Comparison of ENCODE assay signal across 1 cellular context in the genomic region with DNA sequence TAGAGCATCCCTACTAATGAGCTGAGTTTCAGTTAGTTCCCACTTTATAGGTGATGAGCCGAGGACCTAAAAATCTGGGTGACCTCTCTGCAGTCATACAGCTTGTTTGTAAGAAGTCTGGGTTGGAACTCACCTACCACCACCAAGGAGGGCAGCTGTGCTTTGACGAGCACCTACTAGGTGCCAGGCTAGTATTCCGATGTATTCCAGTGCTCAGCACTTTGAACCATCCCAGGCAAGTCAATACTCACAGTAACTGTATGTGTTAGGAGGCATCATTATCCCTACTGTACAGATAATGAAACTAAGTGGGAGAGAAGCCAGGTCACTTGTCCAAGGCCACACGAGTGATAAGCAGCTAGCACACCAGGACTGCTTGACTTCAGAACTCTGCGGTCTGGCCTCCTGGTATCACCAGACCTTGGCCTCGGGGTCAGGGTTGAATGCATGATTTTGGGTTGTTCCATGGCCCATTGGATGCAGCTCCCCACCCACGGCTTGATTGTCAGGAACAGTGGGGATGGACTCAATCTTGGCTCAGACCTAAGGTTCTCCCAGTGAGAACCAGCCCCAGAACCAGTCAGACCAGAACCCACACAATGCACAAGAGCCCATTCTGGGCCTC.
TF ChIP-seq lines count a peak whose summit lies in the region.

No MANE protein-coding gene starts in this region.

TF ChIP-seq in HepG2, 621 proteins besides CTCF, POLR2A, EP300 and RAD21 (continued from another document and continues in another):
- TF ChIP-seq MTERF4 (CRISPR knock-in tag; IDR thresholded peaks at IDR 0.05) (no peak), CREB1 (IDR thresholded peaks at IDR 0.05) (no peak), CREB1 (CRISPR knock-in tag; IDR thresholded peaks at IDR 0.05) (peak; percentile 74), ZNF782 (CRISPR knock-in tag; IDR thresholded peaks at IDR 0.05; ENCODE audit: borderline replicate concordance) (no peak; the same call in 1 of the 2 replicates), SSRP1 (CRISPR knock-in tag; IDR thresholded peaks at IDR 0.05) (no peak), XRCC5 (optimal IDR thresholded peaks at IDR 0.05; ENCODE audit: low read length) (no peak), ZNF7 (CRISPR knock-in tag; IDR thresholded peaks at IDR 0.05) (no peak), GABPA (IDR thresholded peaks at IDR 0.05; ENCODE audit: low read depth, low read length) (no peak), GABPA (CRISPR knock-in tag; IDR thresholded peaks at IDR 0.05; ENCODE audit: low read depth) (no peak), SALL1 (CRISPR knock-in tag; IDR thresholded peaks at IDR 0.05) (peak; percentile 95), ZNF180 (CRISPR knock-in tag; IDR thresholded peaks at IDR 0.05; ENCODE audit: borderline replicate concordance, low read depth) (no peak), ZNF33B (CRISPR knock-in tag; IDR thresholded peaks at IDR 0.05) (peak; percentile 76; the same call in 1 of the 2 replicates), KAT8 (CRISPR knock-in tag; IDR thresholded peaks at IDR 0.05) (peak; percentile 37; the same call in 1 of the 2 replicates), ZNF205 (CRISPR knock-in tag; IDR thresholded peaks at IDR 0.05) (peak; percentile 70; the same call in 1 of the 2 replicates), STAG1 (CRISPR knock-in tag; IDR thresholded peaks at IDR 0.05) (peak; percentile 5; the same call in 1 of the 2 replicates), NBN (conservative IDR thresholded peaks at IDR 0.05) (no peak), BCLAF1 (IDR thresholded peaks at IDR 0.05) (no peak), ZNF256 (CRISPR knock-in tag; conservative IDR thresholded peaks at IDR 0.05) (no peak), HDAC1 (CRISPR knock-in tag; IDR thresholded peaks at IDR 0.05) (peak; percentile 82), WIZ (CRISPR knock-in tag; IDR thresholded peaks at IDR 0.05) (0 out of 2 replicates have a peak, but pooled peaks have one; percentile 60), ZNF687 (CRISPR knock-in tag; IDR thresholded peaks at IDR 0.05) (peak; percentile 83), ZNF589 (CRISPR knock-in tag; conservative IDR thresholded peaks at IDR 0.05) (no peak), RERE (CRISPR knock-in tag; IDR thresholded peaks at IDR 0.05; ENCODE audit: low read depth) (peak; percentile 66), ZNF143 (CRISPR knock-in tag; IDR thresholded peaks at IDR 0.05) (no peak), MYPOP (CRISPR knock-in tag; IDR thresholded peaks at IDR 0.05) (0 out of 2 replicates have a peak, but pooled peaks have one; percentile 45), RFXANK (CRISPR knock-in tag; IDR thresholded peaks at IDR 0.05) (0 out of 2 replicates have a peak, but pooled peaks have one; percentile 46), SP4 (CRISPR knock-in tag; IDR thresholded peaks at IDR 0.05) (peak; percentile 54; the same call in 1 of the 2 replicates)
- TF ChIP-seq, protein P1, sequence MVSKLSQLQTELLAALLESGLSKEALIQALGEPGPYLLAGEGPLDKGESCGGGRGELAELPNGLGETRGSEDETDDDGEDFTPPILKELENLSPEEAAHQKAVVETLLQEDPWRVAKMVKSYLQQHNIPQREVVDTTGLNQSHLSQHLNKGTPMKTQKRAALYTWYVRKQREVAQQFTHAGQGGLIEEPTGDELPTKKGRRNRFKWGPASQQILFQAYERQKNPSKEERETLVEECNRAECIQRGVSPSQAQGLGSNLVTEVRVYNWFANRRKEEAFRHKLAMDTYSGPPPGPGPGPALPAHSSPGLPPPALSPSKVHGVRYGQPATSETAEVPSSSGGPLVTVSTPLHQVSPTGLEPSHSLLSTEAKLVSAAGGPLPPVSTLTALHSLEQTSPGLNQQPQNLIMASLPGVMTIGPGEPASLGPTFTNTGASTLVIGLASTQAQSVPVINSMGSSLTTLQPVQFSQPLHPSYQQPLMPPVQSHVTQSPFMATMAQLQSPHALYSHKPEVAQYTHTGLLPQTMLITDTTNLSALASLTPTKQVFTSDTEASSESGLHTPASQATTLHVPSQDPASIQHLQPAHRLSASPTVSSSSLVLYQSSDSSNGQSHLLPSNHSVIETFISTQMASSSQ (IDR thresholded peaks at IDR 0.05; ENCODE audit: low read depth) = peak; percentile 41; the same call in 1 of the 2 replicates
- TF ChIP-seq, protein P1 (CRISPR knock-in tag; IDR thresholded peaks at IDR 0.05; ENCODE audit: borderline replicate concordance) = peak; percentile 85; the same call in 1 of the 2 replicates
- TF ChIP-seq, protein P2, sequence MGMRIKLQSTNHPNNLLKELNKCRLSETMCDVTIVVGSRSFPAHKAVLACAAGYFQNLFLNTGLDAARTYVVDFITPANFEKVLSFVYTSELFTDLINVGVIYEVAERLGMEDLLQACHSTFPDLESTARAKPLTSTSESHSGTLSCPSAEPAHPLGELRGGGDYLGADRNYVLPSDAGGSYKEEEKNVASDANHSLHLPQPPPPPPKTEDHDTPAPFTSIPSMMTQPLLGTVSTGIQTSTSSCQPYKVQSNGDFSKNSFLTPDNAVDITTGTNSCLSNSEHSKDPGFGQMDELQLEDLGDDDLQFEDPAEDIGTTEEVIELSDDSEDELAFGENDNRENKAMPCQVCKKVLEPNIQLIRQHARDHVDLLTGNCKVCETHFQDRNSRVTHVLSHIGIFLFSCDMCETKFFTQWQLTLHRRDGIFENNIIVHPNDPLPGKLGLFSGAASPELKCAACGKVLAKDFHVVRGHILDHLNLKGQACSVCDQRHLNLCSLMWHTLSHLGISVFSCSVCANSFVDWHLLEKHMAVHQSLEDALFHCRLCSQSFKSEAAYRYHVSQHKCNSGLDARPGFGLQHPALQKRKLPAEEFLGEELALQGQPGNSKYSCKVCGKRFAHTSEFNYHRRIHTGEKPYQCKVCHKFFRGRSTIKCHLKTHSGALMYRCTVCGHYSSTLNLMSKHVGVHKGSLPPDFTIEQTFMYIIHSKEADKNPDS (CRISPR knock-in tag; IDR thresholded peaks at IDR 0.05) = peak; percentile 97
